9 cellular contexts compared by ENCODE assay signal in the genomic region with DNA sequence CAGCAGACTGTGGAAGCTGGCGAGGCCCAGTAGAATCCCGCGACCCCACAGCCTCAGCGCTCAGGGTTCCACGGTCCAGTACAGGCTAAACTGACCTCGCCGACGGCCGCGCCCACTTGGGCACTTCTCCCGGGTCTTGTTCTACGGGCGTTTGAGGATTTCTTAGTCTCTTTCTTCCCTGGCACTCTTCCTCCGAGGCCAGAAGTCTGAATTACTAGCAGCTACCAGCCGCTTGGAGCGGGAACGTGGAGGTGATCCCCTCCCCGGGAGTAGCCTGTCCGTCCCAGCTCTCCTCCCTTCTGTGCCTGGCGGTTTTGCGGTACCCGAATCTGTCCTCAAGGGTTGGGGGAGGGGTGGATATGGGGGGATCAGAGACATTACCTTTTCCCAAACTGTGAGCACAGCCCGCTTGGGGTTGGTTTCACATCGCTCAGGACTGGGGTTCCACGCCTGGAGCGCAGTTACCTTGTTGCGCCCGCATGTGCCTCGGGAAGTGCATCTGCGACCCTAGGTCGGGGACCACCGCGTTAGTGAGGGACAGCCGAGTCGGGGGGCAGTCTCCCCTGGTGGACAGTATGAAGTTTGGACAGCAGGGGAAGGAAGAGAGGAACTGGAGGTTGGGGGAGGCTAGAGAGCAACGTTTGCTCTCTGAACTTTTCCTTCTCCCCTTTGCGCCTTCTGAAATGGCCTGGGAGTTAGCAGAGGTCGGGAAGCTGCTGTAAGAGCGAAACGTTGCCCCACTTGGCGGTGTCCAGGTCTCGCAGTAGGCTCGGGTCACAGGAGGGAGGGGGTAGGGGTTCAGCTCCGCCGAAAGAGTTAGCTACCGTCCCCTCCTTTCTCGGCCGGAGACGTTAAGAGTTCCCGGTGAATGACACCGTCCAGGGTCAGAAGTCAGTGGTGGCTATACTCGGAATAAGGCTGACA.
DNase-seq lines count a peak whose midpoint lies in the region; FAIRE-seq and TF ChIP-seq lines count a peak whose summit lies in the region.
"Had no signal": no experiment of that assay in that cellular context is flagged by ENCODE, and none has a peak within 500 bp of the region (broad histone marks: within the 10 kb centered on the region; RNA-seq: fewer than 3 reads in every experiment).

No MANE protein-coding gene starts in this region.

- H3K4me2 ChIP-seq in KMS-11, result no peak overlapping the region
- peak overlapping the region; percentile 66 for H3K4me2 ChIP-seq in neural progenitor cell

- H3K4me1 ChIP-seq in KMS-11 (ENCODE audit: low read depth, poor library complexity, severe bottlenecking) (peaks cover 8% of the 10 kb centered on the region), neural progenitor cell (peaks cover 22% of the 10 kb centered on the region)

- H3K27ac Mint-ChIP-seq in Calu3 (ENCODE audit: unreplicated experiment) (peak overlapping the region; percentile 54), neural progenitor cell (no peak overlapping the region)
- no peak overlapping the region for H3K27ac Mint-ChIP-seq in activated naive CD4-positive, alpha-beta T cell treated with anti-CD3 and anti-CD28 coated beads for 36 hours

- no peak for FAIRE-seq in RCC 7860 (lab: Jason Lieb, UNC)

- H4K20me1 ChIP-seq in KMS-11 (ENCODE audit: insufficient read depth), result no peaks in the 10 kb centered on the region
- H4K20me1 ChIP-seq in neural progenitor cell (ENCODE audit: low read depth), result peaks cover 79% of the 10 kb centered on the region

- H3K4me3 ChIP-seq in KMS-11 (IDR thresholded peaks at IDR 0.05; ENCODE audit: insufficient read depth, low read depth, low read length) (no peak overlapping the region), dorsolateral prefrontal cortex (peak overlapping the region; percentile 12 to 93 (median 69)), neural progenitor cell (peak overlapping the region; percentile 4)

- H3K79me2 ChIP-seq in KMS-11 (ENCODE audit: insufficient read depth, low read depth), result no peaks in the 10 kb centered on the region
- no peaks in the 10 kb centered on the region for H3K79me2 ChIP-seq in neural progenitor cell (ENCODE audit: low read depth)

- H3F3A ChIP-seq in neural progenitor cell (ENCODE audit: low read depth), result peaks cover 19% of the 10 kb centered on the region

- H3K4me1 Mint-ChIP-seq in Calu3 (ENCODE audit: low read depth, unreplicated experiment) (peaks cover 34% of the 10 kb centered on the region), neural progenitor cell (peaks cover 32% of the 10 kb centered on the region)
- H3K4me1 Mint-ChIP-seq in activated naive CD4-positive, alpha-beta T cell treated with anti-CD3 and anti-CD28 coated beads for 36 hours (ENCODE audit: low read depth), result peaks cover 28% of the 10 kb centered on the region

- intact Hi-C loops in Calu3 (cut with micrococcal nuclease; ENCODE audit: unreplicated experiment) (loop anchor here (1.0 to 10.0 kb wide), 3 partner anchors 807 to 1267 kb away; no protein-coding TSS in a partner anchor), dorsolateral prefrontal cortex (cut with DNase I) (loop anchor here (2.0 to 10.0 kb wide), 5 partner anchors 795 to 1715 kb away; partner anchors contain the start of genes CCNH (in 1 of the 2) and CETN3 (in 1 of the 2))
- intact Hi-C loops in activated naive CD4-positive, alpha-beta T cell treated with anti-CD3 and anti-CD28 coated beads for 36 hours (cut with micrococcal nuclease), result loop anchor here (1.0 to 5.0 kb wide), 6 partner anchors 17 to 1280 kb away; partner anchors contain the start of gene CCNH

- H3K36me3 Mint-ChIP-seq in Calu3 (ENCODE audit: insufficient read depth, unreplicated experiment) (peaks cover 24% of the 10 kb centered on the region), neural progenitor cell (peaks cover 1% of the 10 kb centered on the region)
- H3K36me3 Mint-ChIP-seq in activated naive CD4-positive, alpha-beta T cell treated with anti-CD3 and anti-CD28 coated beads for 36 hours (ENCODE audit: low read depth), result no peaks in the 10 kb centered on the region

- H3K4me3 Mint-ChIP-seq in Calu3 (ENCODE audit: low read depth, unreplicated experiment) (peak overlapping the region; percentile 77), neural progenitor cell (peak overlapping the region; percentile 64)
- H3K4me3 Mint-ChIP-seq in activated naive CD4-positive, alpha-beta T cell treated with anti-CD3 and anti-CD28 coated beads for 36 hours, result no peak overlapping the region

- H3K27me3 Mint-ChIP-seq in Calu3 (ENCODE audit: unreplicated experiment), result peaks cover 24% of the 10 kb centered on the region
- H3K27me3 Mint-ChIP-seq in neural progenitor cell (ENCODE audit: insufficient read depth, low read depth), result peaks cover 95% of the 10 kb centered on the region
- peaks cover 82% of the 10 kb centered on the region for H3K27me3 Mint-ChIP-seq in activated naive CD4-positive, alpha-beta T cell treated with anti-CD3 and anti-CD28 coated beads for 36 hours (ENCODE audit: low read depth)

- H3K36me3 ChIP-seq in KMS-11 (ENCODE audit: insufficient read depth) (no peaks in the 10 kb centered on the region), neural progenitor cell (no peaks in the 10 kb centered on the region)
- H3K36me3 ChIP-seq: neutrophil had no signal

- no peak overlapping the region for H3K27ac ChIP-seq in KMS-11
- H3K27ac ChIP-seq in dorsolateral prefrontal cortex, result peak overlapping the region in 58 of 59 donors; percentile 75 to 100 (median 99)
- no peak overlapping the region for H3K27ac ChIP-seq in neural progenitor cell
- H3K27ac ChIP-seq: neutrophil had no signal

- DNase-seq in Calu3 (no peak), dorsolateral prefrontal cortex (peak in 5 of 10 donors; percentile 42 to 60 (median 53)), neural progenitor cell (ENCODE audit: low spot score) (peak; percentile 57), NOMO-1 treated with dmso at 0.1 percent for 144 hours (lab: John Stamatoyannopoulos, UW; ENCODE audit: unreplicated experiment) (no peak), RCC 7860 (ENCODE audit: low spot score) (no peak), cortex of kidney (lab: John Stamatoyannopoulos, UW) (no peak)
- DNase-seq in activated naive CD4-positive, alpha-beta T cell treated with anti-CD3 and anti-CD28 coated beads for 36 hours, result no peak

- H2AFZ ChIP-seq in KMS-11 (ENCODE audit: low read depth) (peak overlapping the region; percentile 72; the same call in 1 of the 2 replicates), neural progenitor cell (replicated peaks) (no peak overlapping the region)

- CTCF ChIA-PET in Calu3 (lab: Charles Lee), result interaction anchor here (0.8 to 4.3 kb wide), 5 partner anchors 11 to 912 kb away, joined by 5 to 44 read pairs (median 12); no protein-coding TSS in a partner anchor
- CTCF ChIA-PET in activated naive CD4-positive, alpha-beta T cell treated with anti-CD3 and anti-CD28 coated beads for 36 hours (lab: Charles Lee), result interaction anchor here (0.7 to 4.4 kb wide), 11 partner anchors 8 to 919 kb away, joined by 3 to 33 read pairs (median 3); no protein-coding TSS in a partner anchor

- H3K9me3 Mint-ChIP-seq in Calu3 (ENCODE audit: low read depth, unreplicated experiment) (no peaks in the 10 kb centered on the region), neural progenitor cell (no peaks in the 10 kb centered on the region)
- H3K9me3 Mint-ChIP-seq in activated naive CD4-positive, alpha-beta T cell treated with anti-CD3 and anti-CD28 coated beads for 36 hours, result no peaks in the 10 kb centered on the region

- H3K27me3 ChIP-seq in KMS-11 (ENCODE audit: insufficient read depth, low read depth), result no peaks in the 10 kb centered on the region
- peaks cover 0 to 13% (median 0%) of the 10 kb centered on the region in 45 donors for H3K27me3 ChIP-seq in dorsolateral prefrontal cortex
- peaks cover 100% of the 10 kb centered on the region for H3K27me3 ChIP-seq in neural progenitor cell

- no TSS peak for BruUV-seq in Calu3 (replicated peaks; lab: Mats Ljungman, UMichigan)

- TF ChIP-seq CTCF in Calu3 (IDR thresholded peaks at IDR 0.05; ENCODE audit: unreplicated experiment) (peak; percentile 4), KMS-11 (conservative IDR thresholded peaks at IDR 0.05; ENCODE audit: low read depth, low read length) (no peak), dorsolateral prefrontal cortex (IDR thresholded peaks at IDR 0.05 in 54 of 56, conservative IDR thresholded peaks at IDR 0.05 in 2 of 56; ENCODE audit: low read depth in 1 of 56, partially characterized antibody in 56 of 56) (peak in 3 of 56 donors; percentile 4 to 19 (median 9)), neural progenitor cell (IDR thresholded peaks at IDR 0.05) (peak; percentile 27)

- H3K9me3 ChIP-seq in neural progenitor cell (ENCODE audit: low read depth), result no peaks in the 10 kb centered on the region
- H3K9me3 ChIP-seq: neutrophil had no signal

- H3K9ac ChIP-seq in KMS-11, result no peak overlapping the region
- H3K9ac ChIP-seq in neural progenitor cell, result no peak overlapping the region

Comparison
In these comparisons a context has a peak if more than half of its experiments do, and no peak if none do; other contexts are left out.
1. H3K27ac ChIP-seq: peak in dorsolateral prefrontal cortex (58 of 59); none in KMS-11 (single experiment) and neural progenitor cell (single experiment).